ENCODE assay signal across 8 cellular contexts in genomic region chr19:5048091-5048726, GRCh38.
DNase-seq lines count a peak whose midpoint lies in the region; ATAC-seq and TF ChIP-seq lines count a peak whose summit lies in the region.

No MANE protein-coding gene starts in this region.

- H3K27me3 Mint-ChIP-seq in activated naive CD4-positive, alpha-beta T cell treated with anti-CD3 and anti-CD28 coated beads, Interleukin-2, amount 10 ng/mL, durations not matched to agents 7 days and 5 days: no peaks in the 10 kb centered on the region
- H3K27me3 Mint-ChIP-seq in glutamatergic neuron (ENCODE audit: unreplicated experiment): peaks cover 12% of the 10 kb centered on the region

- H3K4me1 ChIP-seq in upper lobe of right lung: peaks cover 19% of the 10 kb centered on the region

- H3K4me1 Mint-ChIP-seq in activated naive CD4-positive, alpha-beta T cell treated with anti-CD3 and anti-CD28 coated beads, Interleukin-2, amount 10 ng/mL, durations not matched to agents 7 days and 5 days: no peaks in the 10 kb centered on the region
- H3K4me1 Mint-ChIP-seq in glutamatergic neuron (ENCODE audit: low read depth, unreplicated experiment): peaks cover 31% of the 10 kb centered on the region

- H3K36me3 ChIP-seq in SK-N-MC (ENCODE audit: insufficient read depth, low read length) (no peaks in the 10 kb centered on the region), upper lobe of right lung (peaks cover 14% of the 10 kb centered on the region)

- peak; percentile 87 for ATAC-seq in upper lobe of right lung
- no peak for ATAC-seq in HG03159 (IDR thresholded peaks at IDR 0.05; ENCODE audit: unreplicated experiment)

- TF ChIP-seq CTCF in glutamatergic neuron (IDR thresholded peaks at IDR 0.05; ENCODE audit: partially characterized antibody, unreplicated experiment) (peak; percentile 98), upper lobe of right lung (IDR thresholded peaks at IDR 0.05) (peak; percentile 96)

- no peak overlapping the region for H3K4me3 Mint-ChIP-seq in activated naive CD4-positive, alpha-beta T cell treated with anti-CD3 and anti-CD28 coated beads, Interleukin-2, amount 10 ng/mL, durations not matched to agents 7 days and 5 days
- no peak overlapping the region for H3K4me3 Mint-ChIP-seq in glutamatergic neuron (ENCODE audit: unreplicated experiment)

- H3K9me3 ChIP-seq in SK-N-MC (ENCODE audit: low read depth, low read length) (no peaks in the 10 kb centered on the region), upper lobe of right lung (no peaks in the 10 kb centered on the region)

- no peak overlapping the region for H3K4me3 ChIP-seq in Jurkat, Clone E6-1 (ENCODE audit: low read length)
- H3K4me3 ChIP-seq in SK-N-MC (0 out of 2 replicates have a peak overlapping the region, but pooled peaks have one; percentile 12), upper lobe of right lung (no peak overlapping the region)

- no peaks in the 10 kb centered on the region for H3K27me3 ChIP-seq in upper lobe of right lung

- no peaks in the 10 kb centered on the region for H3K36me3 Mint-ChIP-seq in activated naive CD4-positive, alpha-beta T cell treated with anti-CD3 and anti-CD28 coated beads, Interleukin-2, amount 10 ng/mL, durations not matched to agents 7 days and 5 days
- H3K36me3 Mint-ChIP-seq in glutamatergic neuron (ENCODE audit: unreplicated experiment): no peaks in the 10 kb centered on the region

- CTCF ChIA-PET in activated naive CD4-positive, alpha-beta T cell treated with anti-CD3 and anti-CD28 coated beads, Interleukin-2, amount 10 ng/mL, durations not matched to agents 7 days and 5 days (lab: Charles Lee): interaction anchor here (0.8 to 2.3 kb wide), 3 partner anchors 11 to 122 kb away, joined by 3 to 6 read pairs (median 4); no protein-coding TSS in a partner anchor

- no peaks in the 10 kb centered on the region for H3K9me3 Mint-ChIP-seq in activated naive CD4-positive, alpha-beta T cell treated with anti-CD3 and anti-CD28 coated beads, Interleukin-2, amount 10 ng/mL, durations not matched to agents 7 days and 5 days
- H3K9me3 Mint-ChIP-seq in glutamatergic neuron (ENCODE audit: unreplicated experiment): peaks cover 17% of the 10 kb centered on the region

- H3K27ac ChIP-seq in SK-N-MC: no peak overlapping the region
- H3K27ac ChIP-seq in upper lobe of right lung: no peak overlapping the region

- DNase-seq in DMS153 (lab: John Stamatoyannopoulos, UW) (peak; percentile 37), SK-N-MC (ENCODE audit: low read depth, low spot score) (peak; percentile 16), glutamatergic neuron (peak; percentile 91), pons (ENCODE audit: low spot score) (peak; percentile 28), upper lobe of right lung (peak; percentile 85)
- peak; percentile 22 for DNase-seq in Jurkat, Clone E6-1 (ENCODE audit: low read depth, low spot score)
- DNase-seq in activated naive CD4-positive, alpha-beta T cell treated with anti-CD3 and anti-CD28 coated beads, Interleukin-2, amount 10 ng/mL, durations not matched to agents 7 days and 5 days: peak; percentile 69

- H3K9ac ChIP-seq in SK-N-MC (ENCODE audit: insufficient read length): no peak overlapping the region

- no peak overlapping the region for H3K27ac Mint-ChIP-seq in activated naive CD4-positive, alpha-beta T cell treated with anti-CD3 and anti-CD28 coated beads, Interleukin-2, amount 10 ng/mL, durations not matched to agents 7 days and 5 days
- no peak overlapping the region for H3K27ac Mint-ChIP-seq in glutamatergic neuron (ENCODE audit: unreplicated experiment)

- intact Hi-C loops in upper lobe of right lung (cut with DNase I): no loop called here

Comparison
In these comparisons a context has a peak if more than half of its experiments do, and no peak if none do; other contexts are left out.
1. DNase-seq: peak in every context shown above with its lines; median percentile 91 in glutamatergic neuron; 85 in upper lobe of right lung; 69 in activated naive CD4-positive, alpha-beta T cell treated with anti-CD3 and anti-CD28 coated beads, Interleukin-2, amount 10 ng/mL, durations not matched to agents 7 days and 5 days; 37 in DMS153; 28 in pons; 22 in Jurkat, Clone E6-1; 16 in SK-N-MC.